ENCODE assay signal across 8 cellular contexts in genomic region chr6:17281497-17282481, GRCh38. TPM values are rescaled to one million over a fixed set of nuclear protein-coding genes. Genes with fewer than 3 reads are reported as not detected.
DNase-seq lines count a peak whose midpoint lies in the region; ATAC-seq and TF ChIP-seq lines count a peak whose summit lies in the region.

No MANE protein-coding gene starts in this region.

- peaks cover 64% of the 10 kb centered on the region for H3K27me3 Mint-ChIP-seq in activated T-cell treated with anti-CD3 and anti-CD28 coated beads, Interleukin-2, amount 50 U/mL, for 4 hours (ENCODE audit: low read depth)
- peaks cover 64% of the 10 kb centered on the region for H3K27me3 Mint-ChIP-seq in activated CD4-positive, alpha-beta memory T cell treated with anti-CD3 and anti-CD28 coated beads for 36 hours

- H3K27ac Mint-ChIP-seq in activated CD4-positive, alpha-beta memory T cell treated with anti-CD3 and anti-CD28 coated beads for 36 hours: no peak overlapping the region

- H3K4me3 ChIP-seq in ovary: peak overlapping the region; percentile 53

- ATAC-seq in activated T-cell treated with anti-CD3 and anti-CD28 coated beads, Interleukin-2, amount 50 U/mL, for 4 hours: peak; percentile 29 to 36

- no peaks in the 10 kb centered on the region for H3K27me3 ChIP-seq in ovary

- H3K4me1 ChIP-seq in ovary (ENCODE audit: insufficient read depth): peaks cover 4% of the 10 kb centered on the region

- 1 to 2% (median 2%) methylated on average over 50 to 77 of the region's 77 CpGs for WGBS in ovary, 3 donors

- H3K27ac ChIP-seq in ovary: peak overlapping the region in 1 of 2 donors; percentile 68

- CTCF ChIA-PET in activated CD4-positive, alpha-beta memory T cell treated with anti-CD3 and anti-CD28 coated beads for 36 hours (lab: Charles Lee): interaction anchor here (0.6 to 1.0 kb wide), 2 partner anchors 43 to 1246 kb away, joined by 3 read pairs; no protein-coding TSS in a partner anchor

- H3K4me3 Mint-ChIP-seq in activated T-cell treated with anti-CD3 and anti-CD28 coated beads, Interleukin-2, amount 50 U/mL, for 4 hours: peak overlapping the region; percentile 72
- peak overlapping the region; percentile 60 for H3K4me3 Mint-ChIP-seq in activated CD4-positive, alpha-beta memory T cell treated with anti-CD3 and anti-CD28 coated beads for 36 hours

- TF ChIP-seq CTCF in ovary (IDR thresholded peaks at IDR 0.05): no peak

- DNase-seq in activated T-cell treated with anti-CD3 and anti-CD28 coated beads, Interleukin-2, amount 50 U/mL, for 4 hours: no peak
- DNase-seq in activated T-cell treated with anti-CD3 and anti-CD28 coated beads for 4 hours: no peak
- peak; percentile 10 for DNase-seq in activated CD4-positive, alpha-beta memory T cell treated with anti-CD3 and anti-CD28 coated beads for 36 hours
- peak; percentile 21 for DNase-seq in glomerular visceral epithelial cell (ENCODE audit: extremely low spot score)
- peak; percentile 24 to 51 (median 33) for DNase-seq in ovary
- no peak for DNase-seq in NCI-H510A treated with DMSO at 0.1 percent for 48 hours (lab: John Stamatoyannopoulos, UW)
- DNase-seq in GOT3 (lab: John Stamatoyannopoulos, UW): no peak
- no peak for DNase-seq in midbrain (lab: John Stamatoyannopoulos, UW)

- intact Hi-C loops in activated CD4-positive, alpha-beta memory T cell treated with anti-CD3 and anti-CD28 coated beads for 36 hours (cut with micrococcal nuclease): loop anchor here (5.0 kb wide), 1 partner anchor 301 kb away; no protein-coding TSS in a partner anchor
- intact Hi-C loops in ovary (cut with DNase I): loop anchor here in 2 of 4 donors (10.0 kb wide), 2 partner anchors 113 to 303 kb away; partner anchors contain the start of gene CAP2 (in 1 of the 2)

- H3K36me3 Mint-ChIP-seq in activated T-cell treated with anti-CD3 and anti-CD28 coated beads, Interleukin-2, amount 50 U/mL, for 4 hours (ENCODE audit: insufficient read depth): no peaks in the 10 kb centered on the region
- H3K36me3 Mint-ChIP-seq in activated CD4-positive, alpha-beta memory T cell treated with anti-CD3 and anti-CD28 coated beads for 36 hours: no peaks in the 10 kb centered on the region

- no peaks in the 10 kb centered on the region for H3K9me3 Mint-ChIP-seq in activated T-cell treated with anti-CD3 and anti-CD28 coated beads, Interleukin-2, amount 50 U/mL, for 4 hours
- no peaks in the 10 kb centered on the region for H3K9me3 Mint-ChIP-seq in activated CD4-positive, alpha-beta memory T cell treated with anti-CD3 and anti-CD28 coated beads for 36 hours

- H3K4me1 Mint-ChIP-seq in activated T-cell treated with anti-CD3 and anti-CD28 coated beads, Interleukin-2, amount 50 U/mL, for 4 hours (ENCODE audit: low read depth): peaks cover 10% of the 10 kb centered on the region
- peaks cover 12% of the 10 kb centered on the region for H3K4me1 Mint-ChIP-seq in activated CD4-positive, alpha-beta memory T cell treated with anti-CD3 and anti-CD28 coated beads for 36 hours (ENCODE audit: low read depth)

- no peak for TF ChIP-seq POLR2A in ovary (IDR thresholded peaks at IDR 0.05)

- H3K9me3 ChIP-seq in ovary: no peaks in the 10 kb centered on the region

- H3K36me3 ChIP-seq in ovary: no peaks in the 10 kb centered on the region

- POLR2A ChIA-PET in activated CD4-positive, alpha-beta memory T cell treated with anti-CD3 and anti-CD28 coated beads for 36 hours (lab: Charles Lee): no interaction called here

- TF ChIP-seq EP300 in ovary (IDR thresholded peaks at IDR 0.05): no peak

RNA-seq across cellular contexts. Expression of gene RBM24, which starts 0.6 kb away (rescaled TPM):
- total RNA-seq in activated T-cell treated with anti-CD3 and anti-CD28 coated beads, Interleukin-2, amount 50 U/mL, for 4 hours: not detected
- total RNA-seq in activated CD4-positive, alpha-beta memory T cell treated with anti-CD3 and anti-CD28 coated beads for 36 hours: not detected
- 1 to 10 TPM; 1.1 to 6.5 (median 2.0) TPM for total RNA-seq in ovary
- 1 to 10 TPM; 1.2 to 3.5 TPM for polyA plus RNA-seq in ovary

Comparison
In these comparisons a context has a peak if more than half of its experiments do, and no peak if none do; other contexts are left out.
1. DNase-seq: peak in activated CD4-positive, alpha-beta memory T cell treated with anti-CD3 and anti-CD28 coated beads for 36 hours (single experiment), glomerular visceral epithelial cell (single experiment) and ovary (5 of 5); none in activated T-cell treated with anti-CD3 and anti-CD28 coated beads, Interleukin-2, amount 50 U/mL, for 4 hours (single experiment), activated T-cell treated with anti-CD3 and anti-CD28 coated beads for 4 hours (single experiment), NCI-H510A treated with DMSO at 0.1 percent for 48 hours (single experiment), GOT3 (single experiment) and midbrain (single experiment).